In genomic region chr10:121974019-121974534, GRCh38 we compare ENCODE assay signal across 8 cellular contexts. TPM values are rescaled to one million over a fixed set of nuclear protein-coding genes. Genes with fewer than 3 reads are reported as not detected.
DNase-seq lines count a peak whose midpoint lies in the region; ATAC-seq and TF ChIP-seq lines count a peak whose summit lies in the region.

No MANE protein-coding gene starts in this region.

- H3K27ac ChIP-seq in liver (ENCODE audit: low read depth in 1 of 2, low read length in 2 of 2) = peak overlapping the region; percentile 91 to 96
- H3K27ac ChIP-seq in upper lobe of left lung = peak overlapping the region; percentile 91 to 97 (median 94)

- POLR2A ChIA-PET in activated naive CD8-positive, alpha-beta T cell treated with anti-CD3 and anti-CD28 coated beads, Interleukin-2, amount 10 ng/mL, durations not matched to agents 7 days and 5 days (lab: Charles Lee) = interaction anchor here (0.6 to 1.9 kb wide), 3 partner anchors 9 to 988 kb away, joined by 4 to 11 read pairs (median 4); partner anchors contain the start of gene ATE1

- H3K36me3 Mint-ChIP-seq in activated naive CD8-positive, alpha-beta T cell treated with anti-CD3 and anti-CD28 coated beads, Interleukin-2, amount 10 ng/mL, durations not matched to agents 7 days and 5 days = peaks cover 10% of the 10 kb centered on the region

- H3K4me1 Mint-ChIP-seq in activated naive CD8-positive, alpha-beta T cell treated with anti-CD3 and anti-CD28 coated beads, Interleukin-2, amount 10 ng/mL, durations not matched to agents 7 days and 5 days = peaks cover 13% of the 10 kb centered on the region

- no peaks in the 10 kb centered on the region for H3K27me3 Mint-ChIP-seq in activated naive CD8-positive, alpha-beta T cell treated with anti-CD3 and anti-CD28 coated beads, Interleukin-2, amount 10 ng/mL, durations not matched to agents 7 days and 5 days

- H3K9me3 Mint-ChIP-seq in activated naive CD8-positive, alpha-beta T cell treated with anti-CD3 and anti-CD28 coated beads, Interleukin-2, amount 10 ng/mL, durations not matched to agents 7 days and 5 days = peaks cover 5% of the 10 kb centered on the region

- WGBS in liver = 4% methylated on average over 21 of the region's 21 CpGs
- 12 to 15% methylated on average over 12 to 15 of the region's 21 CpGs for WGBS in upper lobe of left lung, 2 donors

- TF ChIP-seq POLR2A in upper lobe of left lung (IDR thresholded peaks at IDR 0.05) = no peak

- ATAC-seq in GM18517 (IDR thresholded peaks at IDR 0.05; ENCODE audit: unreplicated experiment) (peak; percentile 30), HG03135 (IDR thresholded peaks at IDR 0.05; ENCODE audit: unreplicated experiment) (peak; percentile 40), upper lobe of left lung (ENCODE audit: low FRiP score in 2 of 2) (peak in 1 of 2 donors; percentile 24), GM21390 (IDR thresholded peaks at IDR 0.05; ENCODE audit: unreplicated experiment) (no peak), HG02623 (IDR thresholded peaks at IDR 0.05; ENCODE audit: unreplicated experiment) (no peak), GM19455 (IDR thresholded peaks at IDR 0.05; ENCODE audit: unreplicated experiment) (no peak)
- ATAC-seq in activated naive CD8-positive, alpha-beta T cell treated with anti-CD3 and anti-CD28 coated beads, Interleukin-2, amount 10 ng/mL, durations not matched to agents 7 days and 5 days (ENCODE audit: low read depth) = no peak

- H3K9me3 ChIP-seq in liver (ENCODE audit: control insufficient read depth in 4 of 4, low read length in 3 of 4) = no peaks in the 10 kb centered on the region
- H3K9me3 ChIP-seq in upper lobe of left lung = no peaks in the 10 kb centered on the region

- H3K4me1 ChIP-seq in liver (ENCODE audit: control insufficient read depth in 4 of 4, insufficient read depth in 4 of 4, low read length in 3 of 4) = peaks cover 5 to 38% (median 23%) of the 10 kb centered on the region in 4 donors
- peaks cover 20 to 26% (median 22%) of the 10 kb centered on the region in 4 donors for H3K4me1 ChIP-seq in upper lobe of left lung

- peak overlapping the region; percentile 82 to 94 (median 87) for H3K4me3 ChIP-seq in liver (ENCODE audit: low read depth in 1 of 3, low read length in 3 of 3)
- peak overlapping the region; percentile 62 to 94 (median 78) for H3K4me3 ChIP-seq in upper lobe of left lung

- H3K4me3 Mint-ChIP-seq in activated naive CD8-positive, alpha-beta T cell treated with anti-CD3 and anti-CD28 coated beads, Interleukin-2, amount 10 ng/mL, durations not matched to agents 7 days and 5 days = peak overlapping the region; percentile 86

- H3K27ac Mint-ChIP-seq in activated naive CD8-positive, alpha-beta T cell treated with anti-CD3 and anti-CD28 coated beads, Interleukin-2, amount 10 ng/mL, durations not matched to agents 7 days and 5 days = peak overlapping the region; percentile 73

- H3K27me3 ChIP-seq in liver (ENCODE audit: control insufficient read depth in 4 of 4, insufficient read depth in 4 of 4, low read length in 3 of 4) (no peaks in the 10 kb centered on the region), upper lobe of left lung (no peaks in the 10 kb centered on the region)

- TF ChIP-seq CTCF in liver (IDR thresholded peaks at IDR 0.05; ENCODE audit: low read depth, low read length, missing input control) (no peak), upper lobe of left lung (IDR thresholded peaks at IDR 0.05) (no peak)

- TF ChIP-seq RAD21 in liver (IDR thresholded peaks at IDR 0.05) = peak in 1 of 2 donors; percentile 3

- H3K9ac ChIP-seq in liver (ENCODE audit: low read depth in 1 of 2, low read length in 2 of 2) = peak overlapping the region; percentile 10 to 66

- DNase-seq in activated naive CD8-positive, alpha-beta T cell treated with anti-CD3 and anti-CD28 coated beads, Interleukin-2, amount 10 ng/mL, durations not matched to agents 7 days and 5 days = no peak
- DNase-seq in upper lobe of left lung = no peak

- H3K36me3 ChIP-seq in liver (ENCODE audit: control insufficient read depth in 4 of 4, insufficient read depth in 3 of 4, low read depth in 1 of 4, low read length in 3 of 4) = peaks cover 0 to 2% (median 0%) of the 10 kb centered on the region in 4 donors
- H3K36me3 ChIP-seq in upper lobe of left lung = peaks cover 5 to 21% (median 16%) of the 10 kb centered on the region in 4 donors

- no peak for TF ChIP-seq EP300 in upper lobe of left lung (IDR thresholded peaks at IDR 0.05)

TF ChIP-seq in liver, 16 proteins besides CTCF, POLR2A, EP300 and RAD21:
- TF ChIP-seq JUND (IDR thresholded peaks at IDR 0.05) = no peak
- TF ChIP-seq NR2F2 (IDR thresholded peaks at IDR 0.05) = no peak
- no peak for TF ChIP-seq FOXA1 (IDR thresholded peaks at IDR 0.05)
- no peak for TF ChIP-seq RXRA (IDR thresholded peaks at IDR 0.05)
- TF ChIP-seq, protein P1, sequence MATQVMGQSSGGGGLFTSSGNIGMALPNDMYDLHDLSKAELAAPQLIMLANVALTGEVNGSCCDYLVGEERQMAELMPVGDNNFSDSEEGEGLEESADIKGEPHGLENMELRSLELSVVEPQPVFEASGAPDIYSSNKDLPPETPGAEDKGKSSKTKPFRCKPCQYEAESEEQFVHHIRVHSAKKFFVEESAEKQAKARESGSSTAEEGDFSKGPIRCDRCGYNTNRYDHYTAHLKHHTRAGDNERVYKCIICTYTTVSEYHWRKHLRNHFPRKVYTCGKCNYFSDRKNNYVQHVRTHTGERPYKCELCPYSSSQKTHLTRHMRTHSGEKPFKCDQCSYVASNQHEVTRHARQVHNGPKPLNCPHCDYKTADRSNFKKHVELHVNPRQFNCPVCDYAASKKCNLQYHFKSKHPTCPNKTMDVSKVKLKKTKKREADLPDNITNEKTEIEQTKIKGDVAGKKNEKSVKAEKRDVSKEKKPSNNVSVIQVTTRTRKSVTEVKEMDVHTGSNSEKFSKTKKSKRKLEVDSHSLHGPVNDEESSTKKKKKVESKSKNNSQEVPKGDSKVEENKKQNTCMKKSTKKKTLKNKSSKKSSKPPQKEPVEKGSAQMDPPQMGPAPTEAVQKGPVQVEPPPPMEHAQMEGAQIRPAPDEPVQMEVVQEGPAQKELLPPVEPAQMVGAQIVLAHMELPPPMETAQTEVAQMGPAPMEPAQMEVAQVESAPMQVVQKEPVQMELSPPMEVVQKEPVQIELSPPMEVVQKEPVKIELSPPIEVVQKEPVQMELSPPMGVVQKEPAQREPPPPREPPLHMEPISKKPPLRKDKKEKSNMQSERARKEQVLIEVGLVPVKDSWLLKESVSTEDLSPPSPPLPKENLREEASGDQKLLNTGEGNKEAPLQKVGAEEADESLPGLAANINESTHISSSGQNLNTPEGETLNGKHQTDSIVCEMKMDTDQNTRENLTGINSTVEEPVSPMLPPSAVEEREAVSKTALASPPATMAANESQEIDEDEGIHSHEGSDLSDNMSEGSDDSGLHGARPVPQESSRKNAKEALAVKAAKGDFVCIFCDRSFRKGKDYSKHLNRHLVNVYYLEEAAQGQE (IDR thresholded peaks at IDR 0.05) = no peak
- no peak for TF ChIP-seq EGR1 (IDR thresholded peaks at IDR 0.05; ENCODE audit: low read depth in 2 of 2)
- no peak for TF ChIP-seq ATF3 (IDR thresholded peaks at IDR 0.05)
- no peak for TF ChIP-seq YY1 (IDR thresholded peaks at IDR 0.05)
- TF ChIP-seq SP1 (IDR thresholded peaks at IDR 0.05) = no peak
- TF ChIP-seq, protein P2, sequence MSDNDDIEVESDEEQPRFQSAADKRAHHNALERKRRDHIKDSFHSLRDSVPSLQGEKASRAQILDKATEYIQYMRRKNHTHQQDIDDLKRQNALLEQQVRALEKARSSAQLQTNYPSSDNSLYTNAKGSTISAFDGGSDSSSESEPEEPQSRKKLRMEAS (IDR thresholded peaks at IDR 0.05) = no peak
- TF ChIP-seq, protein P3, sequence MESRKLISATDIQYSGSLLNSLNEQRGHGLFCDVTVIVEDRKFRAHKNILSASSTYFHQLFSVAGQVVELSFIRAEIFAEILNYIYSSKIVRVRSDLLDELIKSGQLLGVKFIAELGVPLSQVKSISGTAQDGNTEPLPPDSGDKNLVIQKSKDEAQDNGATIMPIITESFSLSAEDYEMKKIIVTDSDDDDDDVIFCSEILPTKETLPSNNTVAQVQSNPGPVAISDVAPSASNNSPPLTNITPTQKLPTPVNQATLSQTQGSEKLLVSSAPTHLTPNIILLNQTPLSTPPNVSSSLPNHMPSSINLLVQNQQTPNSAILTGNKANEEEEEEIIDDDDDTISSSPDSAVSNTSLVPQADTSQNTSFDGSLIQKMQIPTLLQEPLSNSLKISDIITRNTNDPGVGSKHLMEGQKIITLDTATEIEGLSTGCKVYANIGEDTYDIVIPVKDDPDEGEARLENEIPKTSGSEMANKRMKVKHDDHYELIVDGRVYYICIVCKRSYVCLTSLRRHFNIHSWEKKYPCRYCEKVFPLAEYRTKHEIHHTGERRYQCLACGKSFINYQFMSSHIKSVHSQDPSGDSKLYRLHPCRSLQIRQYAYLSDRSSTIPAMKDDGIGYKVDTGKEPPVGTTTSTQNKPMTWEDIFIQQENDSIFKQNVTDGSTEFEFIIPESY (IDR thresholded peaks at IDR 0.05) = no peak
- TF ChIP-seq TAF1 (conservative IDR thresholded peaks at IDR 0.05) = no peak
- TF ChIP-seq HNF4G (IDR thresholded peaks at IDR 0.05) = no peak
- TF ChIP-seq FOXA2 (IDR thresholded peaks at IDR 0.05) = no peak
- TF ChIP-seq GABPA (IDR thresholded peaks at IDR 0.05 in 1 of 2, conservative IDR thresholded peaks at IDR 0.05 in 1 of 2) = no peak

RNA-seq across cellular contexts. Expression of gene NSMCE4A, which starts 0.9 kb away (rescaled TPM):
- 10 to 100 TPM; 65.6 to 72.3 TPM for total RNA-seq in activated naive CD8-positive, alpha-beta T cell treated with anti-CD3 and anti-CD28 coated beads, Interleukin-2, amount 10 ng/mL, durations not matched to agents 7 days and 5 days
- total RNA-seq in liver = 10 to 100 TPM; 16.8 to 44.0 TPM
- 10 to 100 TPM; 17.6 to 46.5 TPM for polyA plus RNA-seq in liver
- total RNA-seq in upper lobe of left lung = 100 to 1,000 TPM in 2 of 6 donors, 10 to 100 TPM in 4; 34.8 to 131 (median 50.7) TPM

RNA-seq across cellular contexts. Expression of gene TACC2, which starts 14.9 kb away (rescaled TPM):
- total RNA-seq in activated naive CD8-positive, alpha-beta T cell treated with anti-CD3 and anti-CD28 coated beads, Interleukin-2, amount 10 ng/mL, durations not matched to agents 7 days and 5 days = not detected
- total RNA-seq in liver (1 to 10 TPM; 1.5 to 8.9 TPM), upper lobe of left lung (100 to 1,000 TPM; 158 to 701 (median 386) TPM)
- polyA plus RNA-seq in liver = 1 to 10 TPM; 6.7 to 9.1 TPM

RNA-seq across cellular contexts. Expression of gene ATE1, which starts 46.2 kb away (rescaled TPM):
- total RNA-seq in activated naive CD8-positive, alpha-beta T cell treated with anti-CD3 and anti-CD28 coated beads, Interleukin-2, amount 10 ng/mL, durations not matched to agents 7 days and 5 days = 10 to 100 TPM; 21.9 to 27.1 TPM
- 10 to 100 TPM; 14.7 to 34.9 TPM for total RNA-seq in liver
- 10 to 100 TPM in 1 of 2 donors, 1 to 10 TPM in 1; 7.9 to 12.2 TPM for polyA plus RNA-seq in liver
- total RNA-seq in upper lobe of left lung = 10 to 100 TPM; 13.5 to 27.9 (median 21.8) TPM

Comparison
In these comparisons a context has a peak if more than half of its experiments do, and no peak if none do; other contexts are left out.
1. ATAC-seq: peak in GM18517 (single experiment) and HG03135 (single experiment); none in activated naive CD8-positive, alpha-beta T cell treated with anti-CD3 and anti-CD28 coated beads, Interleukin-2, amount 10 ng/mL, durations not matched to agents 7 days and 5 days (single experiment), GM21390 (single experiment), HG02623 (single experiment) and GM19455 (single experiment).
2. RNA of gene TACC2, which starts 14.9 kb away (total RNA-seq): 158 to 701 TPM in upper lobe of left lung; 1.5 to 8.9 TPM in liver and not detected in activated naive CD8-positive, alpha-beta T cell treated with anti-CD3 and anti-CD28 coated beads, Interleukin-2, amount 10 ng/mL, durations not matched to agents 7 days and 5 days; every median in the first group is over 10 times any median in the second.